ENCODE assay signal across 10 cellular contexts in the genomic region with DNA sequence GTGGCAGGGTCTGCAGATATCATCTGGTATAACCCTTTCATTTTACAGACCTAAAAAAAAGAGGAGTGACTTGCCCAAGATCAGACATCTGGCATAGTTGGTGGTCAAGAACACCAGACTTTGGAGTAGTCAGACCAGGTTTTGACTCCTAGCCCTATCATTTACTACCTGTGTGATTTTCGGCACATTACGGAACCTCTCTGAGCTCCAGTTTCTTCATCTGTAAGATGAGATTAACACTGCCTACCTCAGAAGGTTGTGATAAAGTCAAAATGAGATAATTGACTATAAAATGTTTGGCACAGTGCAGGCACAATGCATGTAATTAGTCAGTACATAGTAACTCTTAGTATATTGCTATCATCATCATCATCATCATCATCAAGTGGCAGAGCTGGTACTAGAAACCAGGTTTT. TPM values are rescaled to one million over a fixed set of nuclear protein-coding genes. Genes with fewer than 3 reads are reported as not detected.
A peak's percentile ranks its signal among the peaks of the same experiment; 100 is the strongest.
DNase-seq lines count a peak whose midpoint lies in the region; ATAC-seq and TF ChIP-seq lines count a peak whose summit lies in the region.
"Had no signal": no experiment of that assay in that cellular context is flagged by ENCODE, and none has a peak within 500 bp of the region (broad histone marks: within the 10 kb centered on the region; RNA-seq: fewer than 3 reads in every experiment).

No MANE protein-coding gene starts in this region.

- no peaks in the 10 kb centered on the region for H3K9me3 ChIP-seq in esophagus muscularis mucosa

- H3K4me3 ChIP-seq in esophagus muscularis mucosa, result peak overlapping the region in 3 of 4 donors; percentile 59 to 73 (median 71)
- peak overlapping the region; percentile 82 for H3K4me3 ChIP-seq in rectal smooth muscle tissue (ENCODE audit: low read length)

- ATAC-seq in T-cell (replicated peaks in 1 of 4), result no peak
- no peak for ATAC-seq in HG03521 (IDR thresholded peaks at IDR 0.05; ENCODE audit: unreplicated experiment)

- peaks cover 44% of the 10 kb centered on the region for H3K4me1 Mint-ChIP-seq in activated CD4-positive, alpha-beta T cell treated with anti-CD3 and anti-CD28 coated beads, Interleukin-2, amount 10 ng/mL, durations not matched to agents 7 days and 5 days
- H3K4me1 Mint-ChIP-seq in T-cell, result peaks cover 17 to 19% (median 17%) of the 10 kb centered on the region in 3 donors

- peak overlapping the region; percentile 87 for H3K27ac Mint-ChIP-seq in activated CD4-positive, alpha-beta T cell treated with anti-CD3 and anti-CD28 coated beads, Interleukin-2, amount 10 ng/mL, durations not matched to agents 7 days and 5 days
- H3K27ac Mint-ChIP-seq in T-cell, result no peak overlapping the region

- CTCF ChIA-PET in activated CD4-positive, alpha-beta T cell treated with anti-CD3 and anti-CD28 coated beads, Interleukin-2, amount 10 ng/mL, durations not matched to agents 7 days and 5 days (lab: Charles Lee), result interaction anchor here (1.0 to 2.7 kb wide), 4 partner anchors 9 to 390 kb away, joined by 3 to 16 read pairs (median 4); no protein-coding TSS in a partner anchor
- CTCF ChIA-PET in T-cell (lab: Charles Lee), result interaction anchor here in 1 of 2 donors (0.6 kb wide), 1 partner anchor 15 kb away, joined by 6 read pairs; no protein-coding TSS in a partner anchor

- intact Hi-C loops in esophagus muscularis mucosa (cut with DNase I), result no loop called here

- H3K27me3 Mint-ChIP-seq in activated CD4-positive, alpha-beta T cell treated with anti-CD3 and anti-CD28 coated beads, Interleukin-2, amount 10 ng/mL, durations not matched to agents 7 days and 5 days, result peaks cover 6% of the 10 kb centered on the region
- H3K27me3 Mint-ChIP-seq in T-cell, result peaks cover 22 to 26% of the 10 kb centered on the region in 2 donors

- H3K9ac ChIP-seq in rectal smooth muscle tissue (ENCODE audit: low read length), result no peak overlapping the region

- no peak overlapping the region for H3K27ac ChIP-seq in esophagus muscularis mucosa (replicated peaks in 1 of 4)
- no peak overlapping the region for H3K27ac ChIP-seq in rectal smooth muscle tissue (ENCODE audit: low read depth, low read length)

- 92% methylated on average over 2 of the region's 2 CpGs for WGBS in esophagus muscularis mucosa

- POLR2A ChIA-PET in activated CD4-positive, alpha-beta T cell treated with anti-CD3 and anti-CD28 coated beads, Interleukin-2, amount 10 ng/mL, durations not matched to agents 7 days and 5 days (lab: Charles Lee), result interaction anchor here (1.7 kb wide), 1 partner anchor 68 kb away, joined by 8 read pairs; no protein-coding TSS in a partner anchor
- POLR2A ChIA-PET in T-cell (lab: Charles Lee), result no interaction called here

- H3K4me1 ChIP-seq in esophagus muscularis mucosa, result peaks cover 11 to 18% (median 16%) of the 10 kb centered on the region in 4 donors
- H3K4me1 ChIP-seq in rectal smooth muscle tissue (ENCODE audit: control insufficient read depth, insufficient read depth, low read length), result no peaks in the 10 kb centered on the region

- H3K36me3 ChIP-seq in esophagus muscularis mucosa (no peaks in the 10 kb centered on the region), rectal smooth muscle tissue (ENCODE audit: control insufficient read depth, insufficient read depth, low read length) (no peaks in the 10 kb centered on the region)

- no peak for TF ChIP-seq POLR2A in esophagus muscularis mucosa (IDR thresholded peaks at IDR 0.05; ENCODE audit: low read depth)

- peak overlapping the region; percentile 93 for H3K4me3 Mint-ChIP-seq in activated CD4-positive, alpha-beta T cell treated with anti-CD3 and anti-CD28 coated beads, Interleukin-2, amount 10 ng/mL, durations not matched to agents 7 days and 5 days
- H3K4me3 Mint-ChIP-seq in T-cell, result peak overlapping the region; percentile 88 to 93 (median 91)

- DNase-seq in activated CD4-positive, alpha-beta T cell treated with anti-CD3 and anti-CD28 coated beads, Interleukin-2, amount 10 ng/mL, durations not matched to agents 7 days and 5 days, result no peak
- DNase-seq in activated CD4-positive, alpha-beta T cell treated with anti-CD3 and anti-CD28 coated beads, Interleukin-2, amount 50 U/mL, for 1 hour, result no peak
- DNase-seq in T-cell, result no peak
- DNase-seq in esophagus muscularis mucosa (ENCODE audit: extremely low spot score), result no peak
- DNase-seq in cortex of kidney (lab: John Stamatoyannopoulos, UW), result no peak
- no peak for DNase-seq in retina
- DNase-seq: activated effector memory CD4-positive, alpha-beta T cell treated with Interleukin-2 at 50 U/mL for 16 hours; midbrain had no signal

- H3K9me3 Mint-ChIP-seq in activated CD4-positive, alpha-beta T cell treated with anti-CD3 and anti-CD28 coated beads, Interleukin-2, amount 10 ng/mL, durations not matched to agents 7 days and 5 days, result no peaks in the 10 kb centered on the region
- no peaks in the 10 kb centered on the region for H3K9me3 Mint-ChIP-seq in T-cell

- H3K36me3 Mint-ChIP-seq in activated CD4-positive, alpha-beta T cell treated with anti-CD3 and anti-CD28 coated beads, Interleukin-2, amount 10 ng/mL, durations not matched to agents 7 days and 5 days (ENCODE audit: low read depth), result peaks cover 5% of the 10 kb centered on the region
- H3K36me3 Mint-ChIP-seq in T-cell, result no peaks in the 10 kb centered on the region

- TF ChIP-seq EP300 in esophagus muscularis mucosa (IDR thresholded peaks at IDR 0.05), result no peak

- TF ChIP-seq CTCF in esophagus muscularis mucosa (IDR thresholded peaks at IDR 0.05), result no peak

- H3K27me3 ChIP-seq in esophagus muscularis mucosa, result no peaks in the 10 kb centered on the region
- peaks cover 9% of the 10 kb centered on the region for H3K27me3 ChIP-seq in rectal smooth muscle tissue (ENCODE audit: control insufficient read depth, insufficient read depth, low read length)

RNA-seq across cellular contexts. Expression of a gene that starts 1.2 kb away (rescaled TPM):
- total RNA-seq in activated CD4-positive, alpha-beta T cell treated with anti-CD3 and anti-CD28 coated beads, Interleukin-2, amount 10 ng/mL, durations not matched to agents 7 days and 5 days, result 10 to 100 TPM; 10.7 to 12.1 TPM
- total RNA-seq in T-cell (under 1 TPM; 0.39 to 0.47 (median 0.42) TPM), esophagus muscularis mucosa (1 to 10 TPM; 1.1 to 2.1 (median 1.9) TPM)
